In genomic region chr11:124877631-124878496, GRCh38 we compare ENCODE assay signal across 12 cellular contexts. TPM values are rescaled to one million over a fixed set of nuclear protein-coding genes. Genes with fewer than 3 reads are reported as not detected.
DNase-seq lines count a peak whose midpoint lies in the region; ATAC-seq, FAIRE-seq and TF ChIP-seq lines count a peak whose summit lies in the region.
"Had no signal": no experiment of that assay in that cellular context is flagged by ENCODE, and none has a peak within 500 bp of the region (broad histone marks: within the 10 kb centered on the region; RNA-seq: fewer than 3 reads in every experiment).

No MANE protein-coding gene starts in this region.

- no peak for FAIRE-seq in GM19239 (lab: Jason Lieb, UNC)
- FAIRE-seq: GM18507 had no signal

- H3K9me3 Mint-ChIP-seq in chondrocyte (ENCODE audit: low read depth), result no peaks in the 10 kb centered on the region
- peaks cover 0 to 2% (median 0%) of the 10 kb centered on the region in 7 donors for H3K9me3 Mint-ChIP-seq in naive B cell

- H3K4me3 Mint-ChIP-seq in chondrocyte (ENCODE audit: unreplicated experiment), result peak overlapping the region; percentile 84
- peak overlapping the region; percentile 74 to 94 (median 88) for H3K4me3 Mint-ChIP-seq in naive B cell

- H3K27ac Mint-ChIP-seq in chondrocyte (ENCODE audit: unreplicated experiment), result no peak overlapping the region
- H3K27ac Mint-ChIP-seq in naive B cell, result peak overlapping the region in 3 of 6 donors; percentile 16 to 43 (median 19)

- DNase-seq in heart right ventricle (no peak), Right ventricle myocardium superior (no peak), chondrocyte (ENCODE audit: low spot score) (no peak), naive B cell (no peak), middle frontal gyrus (ENCODE audit: extremely low spot score, low spot score) (no peak), NCI-H1105 treated with DMSO at 0.1 percent for 48 hours (lab: John Stamatoyannopoulos, UW) (no peak), NCI-H510A treated with DMSO at 0.1 percent for 48 hours (lab: John Stamatoyannopoulos, UW) (no peak), GM19239 (ENCODE audit: insufficient read length, low spot score) (no peak)

- H3K36me3 ChIP-seq in heart right ventricle, result no peaks in the 10 kb centered on the region

- peaks cover 3 to 58% (median 28%) of the 10 kb centered on the region in 9 donors for H3K4me1 ChIP-seq in heart right ventricle

- H3K36me3 Mint-ChIP-seq in chondrocyte (ENCODE audit: low read depth), result no peaks in the 10 kb centered on the region
- H3K36me3 Mint-ChIP-seq in naive B cell, result peaks cover 0 to 15% of the 10 kb centered on the region in 2 donors

- TF ChIP-seq CTCF in heart right ventricle (IDR thresholded peaks at IDR 0.05) (no peak), chondrocyte (IDR thresholded peaks at IDR 0.05) (no peak)

- ATAC-seq in heart right ventricle (peak in 1 of 8 donors; percentile 15), Right ventricle myocardium superior (ENCODE audit: poor library complexity) (no peak), naive B cell (ENCODE audit: low read depth in 2 of 2) (no peak)

- H3K27me3 ChIP-seq in heart right ventricle, result peaks cover 0 to 50% (median 28%) of the 10 kb centered on the region in 7 donors

- no peaks in the 10 kb centered on the region for H3K9me3 ChIP-seq in heart right ventricle

- H3K27ac ChIP-seq in heart right ventricle, result peak overlapping the region in 5 of 10 donors; percentile 90 to 96 (median 93)
- H3K27ac ChIP-seq: KMS-11 had no signal

- H3K4me1 Mint-ChIP-seq in chondrocyte (ENCODE audit: low read depth) (peaks cover 30% of the 10 kb centered on the region), naive B cell (peaks cover 16 to 24% (median 23%) of the 10 kb centered on the region in 3 donors)

- peak overlapping the region; percentile 36 to 72 (median 66) for H3K4me3 ChIP-seq in heart right ventricle

- intact Hi-C loops in heart right ventricle (cut with DNase I) (loop anchor here in 4 of 10 donors (2.0 to 10.0 kb wide), 5 partner anchors 21 to 74 kb away; partner anchors contain the start of genes CCDC15 (in 2 of the 4) and HEPN1 (in 1 of the 4)), Right ventricle myocardium superior (cut with DNase I) (no loop called here)

- whole genome bisulfite sequencing in heart right ventricle, 2 donors, result 45 to 47% methylated on average over 23 of the region's 23 CpGs

- peaks cover 9% of the 10 kb centered on the region for H3K27me3 Mint-ChIP-seq in chondrocyte (ENCODE audit: low read depth)
- peaks cover 40 to 77% (median 75%) of the 10 kb centered on the region in 3 donors for H3K27me3 Mint-ChIP-seq in naive B cell

RNA-seq across cellular contexts. Expression of gene ROBO3, which starts 12.6 kb away (rescaled TPM):
- total RNA-seq in heart right ventricle, result 1 to 10 TPM; 1.5 to 7.8 (median 3.6) TPM
- 10 to 100 TPM in 1 of 2 donors, 1 to 10 TPM in 1; 4.9 to 19.8 TPM for polyA plus RNA-seq in heart right ventricle
- 3.0 TPM for total RNA-seq in Right ventricle myocardium superior
- 4.9 to 12.0 TPM (median 10.9 TPM) in 3 replicates for total RNA-seq in chondrocyte
- polyA plus RNA-seq in naive B cell (ENCODE audit: low read depth in 6 of 6), result 1 to 10 TPM in 1 of 6 donors, under 1 TPM in 3, not detected in 2; 0.21 to 2.0 (median 0.69) TPM

RNA-seq across cellular contexts. Expression of gene ROBO4, which starts 19.8 kb away (rescaled TPM):
- total RNA-seq in heart right ventricle (10 to 100 TPM; 14.2 to 42.6 (median 22.0) TPM), Right ventricle myocardium superior (21.9 TPM), chondrocyte (not detected in 3 replicates)
- polyA plus RNA-seq in heart right ventricle (10 to 100 TPM; 17.9 to 39.1 TPM), naive B cell (ENCODE audit: low read depth in 6 of 6) (not detected)
- polyA plus RNA-seq: neural cell had no signal

RNA-seq across cellular contexts. Expression of gene HEPN1, which starts 41.2 kb away (rescaled TPM):
- total RNA-seq in heart right ventricle (not detected), Right ventricle myocardium superior (not detected), chondrocyte (not detected in 3 replicates)
- polyA plus RNA-seq in heart right ventricle (under 1 TPM in 1 of 2 donors, not detected in 1; 0.03 TPM), naive B cell (ENCODE audit: low read depth in 6 of 6) (not detected)
- total RNA-seq: fibroblast of villous mesenchyme had no signal
- polyA plus RNA-seq: neural cell had no signal

RNA-seq across cellular contexts. Expression of gene HEPACAM, which starts 58.0 kb away (rescaled TPM):
- total RNA-seq in heart right ventricle, result 1 to 10 TPM in 1 of 10 donors, under 1 TPM in 7, not detected in 2; 0.12 to 1.3 (median 0.35) TPM
- polyA plus RNA-seq in heart right ventricle, result under 1 TPM; 0.22 to 0.52 TPM
- 0.35 TPM for total RNA-seq in Right ventricle myocardium superior
- not detected in 3 replicates for total RNA-seq in chondrocyte
- polyA plus RNA-seq in naive B cell (ENCODE audit: low read depth in 6 of 6), result not detected
- polyA plus RNA-seq: neural cell had no signal

Comparison
In these comparisons a context has a peak if more than half of its experiments do, and no peak if none do; other contexts are left out.
1. RNA of gene ROBO4, which starts 19.8 kb away (total RNA-seq): 14.2 to 42.6 TPM in heart right ventricle and 21.9 TPM in Right ventricle myocardium superior (single experiment); not detected in chondrocyte; every median in the first group is over 10 times any median in the second.